In genomic region chr17:70564006-70564620, GRCh38 we compare ENCODE assay signal across 12 cellular contexts.
DNase-seq lines count a peak whose midpoint lies in the region; ATAC-seq lines count a peak whose summit lies in the region.
"Had no signal": no experiment of that assay in that cellular context is flagged by ENCODE, and none has a peak within 500 bp of the region (broad histone marks: within the 10 kb centered on the region; RNA-seq: fewer than 3 reads in every experiment).

No MANE protein-coding gene starts in this region.

- peak; percentile 51 for DNase-seq in ELR (ENCODE audit: low read depth)
- DNase-seq in amniotic epithelial cell (ENCODE audit: low read depth) = peak; percentile 1
- peak; percentile 32 for DNase-seq in fibroblast of gingiva (ENCODE audit: low read depth)
- DNase-seq in myocyte (ENCODE audit: low read depth) = peak; percentile 40
- no peak for DNase-seq in ureter (ENCODE audit: low spot score)
- no peak for DNase-seq in NCI-H128 (lab: John Stamatoyannopoulos, UW; ENCODE audit: unreplicated experiment)
- DNase-seq in hippocampal formation (lab: John Stamatoyannopoulos, UW) = no peak
- DNase-seq: CD8-positive, alpha-beta T cell; H9; MV-4-11; PC-9 had no signal

- no peak for ATAC-seq in HG03571 (IDR thresholded peaks at IDR 0.05; ENCODE audit: unreplicated experiment)
- ATAC-seq: CD8-positive, alpha-beta T cell had no signal

Comparison
In these comparisons a context has a peak if more than half of its experiments do, and no peak if none do; other contexts are left out.
1. DNase-seq: peak in ELR (single experiment), amniotic epithelial cell (single experiment), fibroblast of gingiva (single experiment) and myocyte (single experiment); none in ureter (single experiment), NCI-H128 (single experiment) and hippocampal formation (0 of 2).